11 cellular contexts compared by ENCODE assay signal in the genomic region with DNA sequence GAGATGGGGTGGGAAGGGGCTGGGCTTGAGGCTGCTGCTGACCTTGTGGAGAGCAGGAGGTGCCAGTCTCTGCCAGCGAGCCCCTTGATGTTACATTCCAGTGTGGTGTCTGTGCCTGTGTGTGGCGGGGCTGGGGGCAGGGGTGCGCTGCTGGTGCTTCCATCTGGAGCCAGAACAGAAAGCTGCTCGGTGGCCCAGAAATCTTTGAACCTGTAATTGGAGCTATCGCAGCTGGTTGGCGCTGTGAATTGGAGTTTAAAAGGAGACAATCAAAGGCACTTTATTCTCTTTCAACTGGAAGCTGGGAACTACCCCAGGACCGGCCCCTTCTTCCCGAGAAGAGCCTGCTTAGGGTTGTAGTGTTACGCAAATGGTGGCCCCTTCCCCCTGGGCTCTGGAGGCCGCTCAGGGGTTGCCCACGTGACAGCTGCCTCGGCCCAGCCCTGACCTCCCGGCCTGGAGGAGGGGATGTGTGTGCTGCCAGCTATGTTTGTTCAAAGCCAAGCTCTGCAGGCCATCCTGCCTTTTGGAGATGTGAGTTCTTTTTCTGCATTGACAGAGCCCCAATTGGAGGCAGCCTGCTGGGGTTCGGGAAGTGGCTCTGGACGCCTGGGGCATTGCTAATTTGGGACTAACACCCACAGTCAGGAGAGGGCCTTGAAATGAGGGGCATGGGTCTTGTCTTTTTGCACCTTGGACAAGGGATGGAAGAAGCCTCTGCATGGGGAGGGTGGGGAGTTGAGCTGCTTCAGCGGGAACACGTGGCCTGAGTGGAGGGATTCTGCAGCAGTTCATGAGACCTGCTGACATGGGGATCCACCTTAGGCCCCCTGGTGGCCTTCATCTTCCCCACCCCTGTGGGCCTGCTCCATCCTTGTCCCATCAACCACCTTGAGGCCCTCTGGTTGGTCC. TPM values are rescaled to one million over a fixed set of nuclear protein-coding genes. Genes with fewer than 3 reads are reported as not detected.
DNase-seq lines count a peak whose midpoint lies in the region; ATAC-seq, FAIRE-seq and TF ChIP-seq lines count a peak whose summit lies in the region.
"Had no signal": no experiment of that assay in that cellular context is flagged by ENCODE, and none has a peak within 500 bp of the region (broad histone marks: within the 10 kb centered on the region; RNA-seq: fewer than 3 reads in every experiment).

No MANE protein-coding gene starts in this region.

- POLR2A ChIA-PET in HEK293 (lab: Yijun Ruan, JAX), result interaction anchor here (0.8 kb wide), 1 partner anchor 12 kb away, joined by 3 read pairs; no protein-coding TSS in a partner anchor

- peaks cover 0 to 7% of the 10 kb centered on the region in 2 donors for H3K27me3 ChIP-seq in small intestine (ENCODE audit: control insufficient read depth in 2 of 2, insufficient read depth in 2 of 2, low read length in 2 of 2)

- H3K27ac ChIP-seq in HEK293 (ENCODE audit: extremely low read depth, low read depth, low read length), result no peak overlapping the region
- peak overlapping the region in 1 of 2 donors; percentile 36 for H3K27ac ChIP-seq in small intestine (ENCODE audit: low read depth in 1 of 2, low read length in 1 of 2)

- H3K4me1 ChIP-seq in HEK293 (ENCODE audit: control insufficient read depth, insufficient read depth, low read length) (no peaks in the 10 kb centered on the region), small intestine (ENCODE audit: control insufficient read depth in 2 of 2, insufficient read depth in 1 of 2, low read depth in 1 of 2, low read length in 1 of 2) (peaks cover 0 to 3% of the 10 kb centered on the region in 2 donors)

- no peak for FAIRE-seq in small intestine (lab: Jason Lieb, UNC)

- H3K36me3 ChIP-seq in HEK293 (ENCODE audit: control insufficient read depth in 2 of 2, insufficient read depth in 1 of 2, low read length in 2 of 2) (no peaks in the 10 kb centered on the region), small intestine (ENCODE audit: control insufficient read depth in 2 of 2, insufficient read depth in 2 of 2, low read length in 2 of 2) (no peaks in the 10 kb centered on the region)

- CTCF ChIA-PET in HEK293 (lab: Yijun Ruan, JAX), result interaction anchor here (0.6 to 1.5 kb wide), 7 partner anchors 11 to 290 kb away, joined by 3 to 8 read pairs (median 3); no protein-coding TSS in a partner anchor

- 21 to 32% (median 27%) methylated on average over 17 of the region's 17 CpGs for WGBS in small intestine, 3 donors

- 0 out of 2 replicates have a peak, but pooled peaks have one; percentile 16 for TF ChIP-seq CTCF in HEK293 (tag by site-specific recombination; IDR thresholded peaks at IDR 0.05)
- TF ChIP-seq CTCF in cardiac fibroblast (IDR thresholded peaks at IDR 0.05; ENCODE audit: low read depth, low read length), result peak; percentile 37

- no peaks in the 10 kb centered on the region for H3K9me3 ChIP-seq in HEK293 (ENCODE audit: control insufficient read depth, insufficient read depth, low read depth, low read length)
- H3K9me3 ChIP-seq in small intestine (ENCODE audit: control insufficient read depth, low read depth), result no peaks in the 10 kb centered on the region

- ATAC-seq in HG03439 (IDR thresholded peaks at IDR 0.05; ENCODE audit: unreplicated experiment), result no peak
- ATAC-seq in HG03108 (IDR thresholded peaks at IDR 0.05; ENCODE audit: unreplicated experiment), result no peak
- ATAC-seq in GM18873 (IDR thresholded peaks at IDR 0.05; ENCODE audit: low FRiP score, unreplicated experiment), result no peak

- DNase-seq in cardiac fibroblast (ENCODE audit: low read depth in 2 of 2) (peak; percentile 30 to 84), iris pigment epithelial cell (ENCODE audit: low read depth) (peak; percentile 42), small intestine (peak; percentile 16), cortex of kidney (lab: John Stamatoyannopoulos, UW) (no peak)
- DNase-seq: activated CD4-positive, alpha-beta memory T cell treated with anti-CD3 and anti-CD28 coated beads for 36 hours; immature natural killer cell; NCI-H1105 had no signal

- no peak overlapping the region for H3K4me3 ChIP-seq in HEK293 (ENCODE audit: low read depth, low read length)
- no peak overlapping the region for H3K4me3 ChIP-seq in cardiac fibroblast (replicated peaks in 1 of 2; ENCODE audit: low read depth in 2 of 2, low read length in 2 of 2)
- no peak overlapping the region for H3K4me3 ChIP-seq in small intestine (ENCODE audit: low read depth in 1 of 2, low read length in 2 of 2)

TF ChIP-seq in HEK293, 187 proteins besides CTCF, POLR2A, EP300 and RAD21:
- TF ChIP-seq ZSCAN23 (tag by site-specific recombination; IDR thresholded peaks at IDR 0.05), result no peak
- TF ChIP-seq ZNF791 (tag by site-specific recombination; IDR thresholded peaks at IDR 0.05), result no peak
- no peak for TF ChIP-seq ZNF133 (tag by site-specific recombination; IDR thresholded peaks at IDR 0.05)
- no peak for TF ChIP-seq ZNF311 (tag by site-specific recombination; IDR thresholded peaks at IDR 0.05; ENCODE audit: borderline replicate concordance)
- TF ChIP-seq ZNF155 (tag by site-specific recombination; IDR thresholded peaks at IDR 0.05), result no peak
- no peak for TF ChIP-seq ZNF223 (tag by site-specific recombination; IDR thresholded peaks at IDR 0.05)
- TF ChIP-seq ZNF530 (tag by site-specific recombination; IDR thresholded peaks at IDR 0.05; ENCODE audit: low read depth), result no peak
- no peak for TF ChIP-seq ZNF248 (tag by site-specific recombination; IDR thresholded peaks at IDR 0.05)

RNA-seq across cellular contexts. Expression of gene ARSA, which starts 14.0 kb away (rescaled TPM):
- 10 to 100 TPM; 28.2 to 85.9 (median 79.8) TPM for polyA plus RNA-seq in small intestine

RNA-seq across cellular contexts. Expression of gene SHANK3, which starts 30.7 kb away (rescaled TPM):
- 10 to 100 TPM in 1 of 3 donors, under 1 TPM in 2; 0.27 to 10.0 (median 0.45) TPM for polyA plus RNA-seq in small intestine
- polyA plus RNA-seq: immature natural killer cell had no signal

RNA-seq across cellular contexts. Expression of gene MAPK8IP2, which starts 41.4 kb away (rescaled TPM):
- 1 to 10 TPM in 1 of 3 donors, under 1 TPM in 2; 0.22 to 3.5 (median 0.27) TPM for polyA plus RNA-seq in small intestine
- polyA plus RNA-seq: immature natural killer cell had no signal

RNA-seq across cellular contexts. Expression of gene CHKB, which starts 59.3 kb away (rescaled TPM):
- 100 to 1,000 TPM in 2 of 3 donors, 10 to 100 TPM in 1; 61.2 to 371 (median 336) TPM for polyA plus RNA-seq in small intestine
